16 cellular contexts compared by ENCODE assay signal in genomic region chr7:116731737-116732335, GRCh38. TPM values are rescaled to one million over a fixed set of nuclear protein-coding genes. Genes with fewer than 3 reads are reported as not detected.
DNase-seq lines count a peak whose midpoint lies in the region; ATAC-seq, FAIRE-seq and TF ChIP-seq lines count a peak whose summit lies in the region.
"Had no signal": no experiment of that assay in that cellular context is flagged by ENCODE, and none has a peak within 500 bp of the region (broad histone marks: within the 10 kb centered on the region; RNA-seq: fewer than 3 reads in every experiment).

No MANE protein-coding gene starts in this region.

- intact Hi-C loops in K562 (cut with micrococcal nuclease) (no loop called here), HepG2 (cut with micrococcal nuclease; ENCODE audit: unreplicated experiment) (no loop called here)

- TF ChIP-seq CTCF in K562 (IDR thresholded peaks at IDR 0.05 in 2 of 3, conservative IDR thresholded peaks at IDR 0.05 in 1 of 3; ENCODE audit: insufficient read depth in 2 of 3, low read depth in 1 of 3, low read length in 3 of 3) (no peak), HepG2 (CRISPR knock-in tag; IDR thresholded peaks at IDR 0.05) (no peak)

- H3K9me1 ChIP-seq in K562 (ENCODE audit: control insufficient read depth, insufficient read depth, low read length), result no peaks in the 10 kb centered on the region

- no peak for FAIRE-seq in K562 (lab: Jason Lieb, UNC)
- FAIRE-seq in HepG2 (lab: Jason Lieb, UNC), result peak; percentile 18
- FAIRE-seq: GM12878, GM19239 had no signal

- DNase-seq in DMS79 treated with DMSO at 0.1 percent for 48 hours (lab: John Stamatoyannopoulos, UW) (peak; percentile 54), K562 (ENCODE audit: extremely low read depth in 1 of 4, low spot score in 3 of 4) (no peak), HepG2 (ENCODE audit: low spot score) (peak; percentile 36), substantia nigra (lab: John Stamatoyannopoulos, UW) (no peak), HEK293T (ENCODE audit: extremely low spot score) (no peak), NCI-H146 treated with DMSO at 0.1 percent for 48 hours (lab: John Stamatoyannopoulos, UW; ENCODE audit: unreplicated experiment) (no peak)
- DNase-seq: AML-193, DMS53, NCI-H1092 treated with DMSO at 0.1 percent for 48 hours, NCI-H187, NCI-H774, SHP77 had no signal

- 0% methylated on average over 7 of the region's 7 CpGs for WGBS in K562 (ENCODE audit: insufficient coverage, low coverage, missing lambda C conversion rate)
- 56% methylated on average over 7 of the region's 7 CpGs for WGBS in HepG2 (ENCODE audit: low lambda C conversion rate)

- H3K4me2 ChIP-seq in K562 (ENCODE audit: insufficient read depth, low read length), result no peak overlapping the region
- H3K4me2 ChIP-seq in HepG2 (ENCODE audit: low read depth, low read length), result peak overlapping the region; percentile 34

- H2AFZ ChIP-seq in K562 (ENCODE audit: low read depth, low read length) (no peak overlapping the region), HepG2 (ENCODE audit: low read length) (no peak overlapping the region)

- TF ChIP-seq EP300 in K562 (IDR thresholded peaks at IDR 0.05; ENCODE audit: low read length) (no peak), HepG2 (IDR thresholded peaks at IDR 0.05; ENCODE audit: low read depth in 2 of 2, low read length in 2 of 2) (no peak), HepG2 (CRISPR knock-in tag; IDR thresholded peaks at IDR 0.05; ENCODE audit: borderline replicate concordance) (no peak)

- in situ Hi-C loops in K562 (cut with MboI) (no loop called here), HepG2 (cut with HindIII; ENCODE audit: extremely low pct_ligation_motif_present, low pct_unique_long_range_greater_than_20kb) (no loop called here)

- CTCF ChIA-PET in K562 (lab: Yijun Ruan, JAX; ENCODE audit: low intra/inter-chr PET ratio) (no interaction called here), HepG2 (lab: Yijun Ruan, JAX; ENCODE audit: low intra/inter-chr PET ratio, low total read pairs) (no interaction called here), HEK293T (lab: Yijun Ruan, JAX) (interaction anchor here (0.7 kb wide), 1 partner anchor 61 kb away, joined by 3 read pairs; no protein-coding TSS in a partner anchor)

- no peaks in the 10 kb centered on the region for H3K36me3 ChIP-seq in K562 (ENCODE audit: control insufficient read depth, insufficient read depth, low read length)
- peaks cover 3 to 13% of the 10 kb centered on the region in 2 experiments for H3K36me3 ChIP-seq in HepG2 (replicated peaks in 1 of 2; ENCODE audit: control insufficient read depth in 1 of 2, insufficient read depth in 2 of 2, low read length in 2 of 2)
- H3K36me3 ChIP-seq: HAP-1 had no signal

- POLR2A ChIA-PET in K562 (lab: Yijun Ruan, JAX), result interaction anchor here (1.0 to 1.2 kb wide), 3 partner anchors 9 to 82 kb away, joined by 3 to 5 read pairs (median 3); no protein-coding TSS in a partner anchor
- POLR2A ChIA-PET in HepG2 (lab: Yijun Ruan, JAX), result interaction anchor here (1.0 to 2.3 kb wide), 2 partner anchors 10 to 59 kb away, joined by 3 to 7 read pairs; partner anchors contain the start of gene MET
- POLR2A ChIA-PET in HEK293T (lab: Yijun Ruan, JAX), result no interaction called here

- H3K9me3 ChIP-seq in K562 (replicated peaks; ENCODE audit: control insufficient read depth, insufficient read depth, low read depth, low read length) (no peaks in the 10 kb centered on the region), HepG2 (ENCODE audit: low read length) (no peaks in the 10 kb centered on the region)
- H3K9me3 ChIP-seq: HAP-1 had no signal

- no peaks in the 10 kb centered on the region for H3K79me2 ChIP-seq in K562 (ENCODE audit: control insufficient read depth, insufficient read depth, low read length)
- H3K79me2 ChIP-seq in HepG2 (ENCODE audit: insufficient read depth, low read length), result no peaks in the 10 kb centered on the region

- peaks cover 0 to 6% of the 10 kb centered on the region in 2 experiments; a peak in 2 of 5 replicates for H3K27me3 ChIP-seq in K562 (ENCODE audit: control insufficient read depth in 2 of 2, insufficient read depth in 2 of 2, low read length in 2 of 2)
- no peaks in the 10 kb centered on the region for H3K27me3 ChIP-seq in HepG2 (ENCODE audit: control insufficient read depth in 1 of 2, insufficient read depth in 2 of 2, low read length in 2 of 2)

- H4K20me1 ChIP-seq in K562 (replicated peaks; ENCODE audit: control insufficient read depth, insufficient read depth, low read length), result no peaks in the 10 kb centered on the region
- H4K20me1 ChIP-seq in HepG2 (ENCODE audit: insufficient read depth, low read length), result no peaks in the 10 kb centered on the region

- TF ChIP-seq RAD21 in K562 (CRISPR knock-in tag; conservative IDR thresholded peaks at IDR 0.05 in 1 of 2, IDR thresholded peaks at IDR 0.05 in 1 of 2), result no peak
- TF ChIP-seq RAD21 in HepG2 (CRISPR knock-in tag; IDR thresholded peaks at IDR 0.05), result no peak

- H3K27ac ChIP-seq in K562 (ENCODE audit: extremely low read depth, low read depth, low read length) (no peak overlapping the region), HepG2 (ENCODE audit: extremely low read length, insufficient read depth, low read length) (peak overlapping the region; percentile 25), substantia nigra (ENCODE audit: low read depth, low read length, poor library complexity, severe bottlenecking) (peak overlapping the region; percentile 48)

- no peak for TF ChIP-seq POLR2A in K562 (conservative IDR thresholded peaks at IDR 0.05)
- TF ChIP-seq POLR2A in HepG2 (IDR thresholded peaks at IDR 0.05; ENCODE audit: insufficient read depth in 1 of 2, low read depth in 2 of 2, low read length in 2 of 2), result no peak

- no peak overlapping the region for H3K4me3 ChIP-seq in K562
- H3K4me3 ChIP-seq in HepG2 (replicated peaks in 1 of 3; ENCODE audit: insufficient read depth in 1 of 3, low read depth in 2 of 3, low read length in 3 of 3), result no peak overlapping the region
- H3K4me3 ChIP-seq: GM12878, HAP-1 had no signal

- H3K4me1 ChIP-seq in K562 (replicated peaks in 1 of 2; ENCODE audit: control insufficient read depth in 2 of 2, insufficient read depth in 2 of 2, low read length in 2 of 2) (no peaks in the 10 kb centered on the region), HepG2 (ENCODE audit: insufficient read depth, low read length) (peaks cover 62% of the 10 kb centered on the region)

- BruUV-seq in K562 (replicated peaks; lab: Mats Ljungman, UMichigan) (no TSS peak), HepG2 (replicated peaks; lab: Mats Ljungman, UMichigan) (no TSS peak)

- H3K9ac ChIP-seq in K562 (ENCODE audit: insufficient read depth in 1 of 2, low read depth in 2 of 2, low read length in 2 of 2), result no peak overlapping the region
- H3K9ac ChIP-seq in HepG2 (ENCODE audit: insufficient read depth, low read depth, low read length), result no peak overlapping the region

- no peak for ATAC-seq in K562
- ATAC-seq in HepG2, result peak; percentile 53
- no peak for ATAC-seq in HG03378 (IDR thresholded peaks at IDR 0.05; ENCODE audit: unreplicated experiment)
- ATAC-seq: GM12878 had no signal

TF ChIP-seq in K562, 482 proteins besides CTCF, POLR2A, EP300 and RAD21 (continues in another document):
- TF ChIP-seq RAD51 (IDR thresholded peaks at IDR 0.05; ENCODE audit: borderline replicate concordance, low read depth), result peak; percentile 69

TF ChIP-seq in HepG2, 621 proteins besides CTCF, POLR2A, EP300 and RAD21 (continues in another document):
- no peak for TF ChIP-seq ZNF329 (CRISPR knock-in tag; IDR thresholded peaks at IDR 0.05; ENCODE audit: low read depth)

TF ChIP-seq in HEK293T, 16 proteins besides CTCF, POLR2A, EP300 and RAD21 (continues in another document):
- TF ChIP-seq ZNF384 (IDR thresholded peaks at IDR 0.05), result no peak

RNA-seq across cellular contexts. Expression of gene MET, which starts 59.8 kb away (rescaled TPM):
- 0.97 and 1.1 TPM in 2 replicates for total RNA-seq in K562 (2011; cell fraction: chromatin; rRNA removed; ENCODE audit: low replicate concordance)
- total RNA-seq in K562 (2011; cell fraction: nucleolus; rRNA removed), result 0.66 and 0.83 TPM in 2 replicates
- total RNA-seq in K562 (2011; cell fraction: nucleoplasm; rRNA removed), result 1.3 and 1.9 TPM in 2 replicates
- total RNA-seq in K562 (2014; rRNA removed) (0.86 and 1.5 TPM in 2 replicates), K562 (2014; rRNA removed; fragmentation: Illumina TruSeq; extraction: Trizol) (0.70 and 0.84 TPM in 2 replicates), K562 (2015; rRNA removed; fragmentation: Illumina TruSeq; extraction: Trizol) (0.83 and 1.1 TPM in 2 replicates), K562 (2021) (0.65 and 1.2 TPM in 2 replicates), HepG2 (2016; rRNA removed; fragmentation: Illumina TruSeq; extraction: Trizol) (23.3 and 31.5 TPM in 2 replicates)
- polyA plus RNA-seq in K562 (2011; rRNA removed) (0.22 and 2.4 TPM in 2 replicates), K562 (2014; fragmentation: Illumina TruSeq; extraction: Trizol) (1.1 and 1.3 TPM in 2 replicates), K562 (2014; fragmentation: Nextera tagmentation; extraction: Ambion mirVana) (1 to 10 TPM; 1.3 to 1.5 TPM), K562 (2014; rRNA removed) (0.47 and 0.90 TPM in 2 replicates), HepG2 (2011; rRNA removed) (20.4 and 21.8 TPM in 2 replicates)
- polyA plus RNA-seq in K562 (2011; cell fraction: cytosol; rRNA removed), result 0.21 and 0.69 TPM in 2 replicates
- polyA plus RNA-seq in K562 (2011; cell fraction: nucleus; rRNA removed), result 0.48 and 0.97 TPM in 2 replicates
- 1.5 and 2.0 TPM in 2 replicates for polyA plus RNA-seq in K562 (2012)
- polyA minus RNA-seq in K562 (2011; rRNA and poly(A)+ RNA removed), result 0.90 and 2.0 TPM in 2 replicates
- polyA minus RNA-seq in K562 (2011; cell fraction: cytosol; rRNA and poly(A)+ RNA removed), result 1.0 and 1.3 TPM in 2 replicates
- 1.3 and 2.2 TPM in 2 replicates for polyA minus RNA-seq in K562 (2011; cell fraction: nucleus; rRNA and poly(A)+ RNA removed)
- total RNA-seq in HepG2 (2016; cell fraction: cytosol; rRNA removed; fragmentation: Illumina TruSeq; extraction: Trizol; ENCODE audit: low read depth), result 6.7 and 9.1 TPM in 2 replicates
- total RNA-seq in HepG2 (2016; cell fraction: insoluble cytoplasmic fraction; rRNA removed; fragmentation: Illumina TruSeq; extraction: Trizol), result 22.2 and 30.9 TPM in 2 replicates
- total RNA-seq in HepG2 (2016; cell fraction: membrane; rRNA removed; fragmentation: Illumina TruSeq; extraction: Trizol), result 13.5 and 13.7 TPM in 2 replicates
- total RNA-seq in HepG2 (2016; cell fraction: nucleus; rRNA removed; fragmentation: Illumina TruSeq; extraction: Trizol), result 41.6 and 49.0 TPM in 2 replicates
- 12.9 and 19.5 TPM in 2 replicates for polyA plus RNA-seq in HepG2 (2011; cell fraction: cytosol; rRNA removed)
- polyA plus RNA-seq in HepG2 (2011; cell fraction: nucleus; rRNA removed), result 10.0 and 10.1 TPM in 2 replicates
- 29.8 and 37.6 TPM in 2 replicates for polyA plus RNA-seq in HepG2 (2012)
- 1.00 and 1.2 TPM in 2 replicates for polyA plus RNA-seq in HepG2 (2016; cell fraction: cytosol; fragmentation: Illumina TruSeq; extraction: Trizol; ENCODE audit: low read depth)
- 12.2 TPM in 2 replicates for polyA plus RNA-seq in HepG2 (2016; cell fraction: insoluble cytoplasmic fraction; fragmentation: Illumina TruSeq; extraction: Trizol; ENCODE audit: low read depth)
- polyA plus RNA-seq in HepG2 (2016; cell fraction: membrane; fragmentation: Illumina TruSeq; extraction: Trizol; ENCODE audit: low read depth), result 2.8 and 2.9 TPM in 2 replicates
- 21.5 and 22.5 TPM in 2 replicates for polyA plus RNA-seq in HepG2 (2016; cell fraction: nucleus; fragmentation: Illumina TruSeq; extraction: Trizol; ENCODE audit: insufficient read depth, low read depth)
- polyA minus RNA-seq in HepG2 (2011; rRNA and poly(A)+ RNA removed; ENCODE audit: low replicate concordance), result 90.9 and 232 TPM in 2 replicates
- 55.1 and 63.9 TPM in 2 replicates for polyA minus RNA-seq in HepG2 (2011; cell fraction: cytosol; rRNA and poly(A)+ RNA removed)
- polyA minus RNA-seq in HepG2 (2011; cell fraction: nucleus; rRNA and poly(A)+ RNA removed), result 75.3 and 92.4 TPM in 2 replicates

Comparison
In these comparisons a context has a peak if more than half of its experiments do, and no peak if none do; other contexts are left out.
1. DNase-seq: peak in DMS79 treated with DMSO at 0.1 percent for 48 hours (single experiment) and HepG2 (single experiment); none in K562 (0 of 4), substantia nigra (0 of 49), HEK293T (single experiment) and NCI-H146 treated with DMSO at 0.1 percent for 48 hours (single experiment).